8 cellular contexts compared by ENCODE assay signal in genomic region chr2:16756831-16757644, GRCh38.
DNase-seq lines count a peak whose midpoint lies in the region; TF ChIP-seq lines count a peak whose summit lies in the region.

No MANE protein-coding gene starts in this region.

- peaks cover 18% of the 10 kb centered on the region for H3K9me3 Mint-ChIP-seq in HFFc6

- peak; percentile 80 for TF ChIP-seq CTCF in GM12875 (IDR thresholded peaks at IDR 0.05; ENCODE audit: borderline replicate concordance, insufficient read depth, low read depth, low read length)
- TF ChIP-seq CTCF in HFFc6 (IDR thresholded peaks at IDR 0.05) = peak; percentile 86
- TF ChIP-seq CTCF in NB4 (IDR thresholded peaks at IDR 0.05; ENCODE audit: low read depth, low read length) = peak; percentile 76
- peak; percentile 68 to 95 for TF ChIP-seq CTCF in right atrium auricular region (IDR thresholded peaks at IDR 0.05)
- TF ChIP-seq CTCF in retinal pigment epithelial cell (conservative IDR thresholded peaks at IDR 0.05; ENCODE audit: low read depth, low read length) = peak; percentile 77

- no peaks in the 10 kb centered on the region for H3K36me3 ChIP-seq in right atrium auricular region

- no peaks in the 10 kb centered on the region for H3K27me3 ChIP-seq in right atrium auricular region

- TF ChIP-seq POLR2A in NB4 (IDR thresholded peaks at IDR 0.05; ENCODE audit: extremely low read depth, insufficient read length) = no peak

- H3K9me3 ChIP-seq in right atrium auricular region = no peaks in the 10 kb centered on the region

- H3K27ac ChIP-seq in angular gyrus (ENCODE audit: low read depth, low read length) = peak overlapping the region; percentile 24
- H3K27ac ChIP-seq in right atrium auricular region = no peak overlapping the region

- H3K4me3 ChIP-seq in GM12875 (ENCODE audit: low read depth, low read length) (no peak overlapping the region), NB4 (ENCODE audit: low read depth, low read length) (no peak overlapping the region), right atrium auricular region (no peak overlapping the region), retinal pigment epithelial cell (ENCODE audit: low read length) (no peak overlapping the region)

- H3K4me1 Mint-ChIP-seq in HFFc6 (ENCODE audit: low read depth) = no peaks in the 10 kb centered on the region

- no peaks in the 10 kb centered on the region for H3K36me3 Mint-ChIP-seq in HFFc6 (ENCODE audit: low read depth)

- no peak overlapping the region for H3K27ac Mint-ChIP-seq in HFFc6

- H3K4me3 Mint-ChIP-seq in HFFc6 = no peak overlapping the region

- DNase-seq in HFFc6 = peak; percentile 4
- DNase-seq in NB4 (ENCODE audit: low read depth) = peak; percentile 85
- DNase-seq in SW480 (ENCODE audit: low spot score) = peak; percentile 75
- peak; percentile 77 for DNase-seq in right atrium auricular region (ENCODE audit: low spot score)
- DNase-seq in retinal pigment epithelial cell (ENCODE audit: low read depth) = no peak
- DNase-seq in cortex of kidney (lab: John Stamatoyannopoulos, UW) = no peak

- peaks cover 0 to 11% of the 10 kb centered on the region in 2 donors for H3K4me1 ChIP-seq in right atrium auricular region

- H3K27me3 Mint-ChIP-seq in HFFc6 (ENCODE audit: insufficient read depth) = peaks cover 3% of the 10 kb centered on the region; the same call in 1 of the 2 replicates

Comparison
In these comparisons a context has a peak if more than half of its experiments do, and no peak if none do; other contexts are left out.
1. DNase-seq: peak in HFFc6 (single experiment), NB4 (single experiment), SW480 (single experiment) and right atrium auricular region (single experiment); none in retinal pigment epithelial cell (single experiment) and cortex of kidney (single experiment).
2. Peak in every context shown above with its lines, with median percentiles within 50 percentile points of each other: CTCF ChIP-seq.